ENCODE assay signal across 8 cellular contexts in the genomic region with DNA sequence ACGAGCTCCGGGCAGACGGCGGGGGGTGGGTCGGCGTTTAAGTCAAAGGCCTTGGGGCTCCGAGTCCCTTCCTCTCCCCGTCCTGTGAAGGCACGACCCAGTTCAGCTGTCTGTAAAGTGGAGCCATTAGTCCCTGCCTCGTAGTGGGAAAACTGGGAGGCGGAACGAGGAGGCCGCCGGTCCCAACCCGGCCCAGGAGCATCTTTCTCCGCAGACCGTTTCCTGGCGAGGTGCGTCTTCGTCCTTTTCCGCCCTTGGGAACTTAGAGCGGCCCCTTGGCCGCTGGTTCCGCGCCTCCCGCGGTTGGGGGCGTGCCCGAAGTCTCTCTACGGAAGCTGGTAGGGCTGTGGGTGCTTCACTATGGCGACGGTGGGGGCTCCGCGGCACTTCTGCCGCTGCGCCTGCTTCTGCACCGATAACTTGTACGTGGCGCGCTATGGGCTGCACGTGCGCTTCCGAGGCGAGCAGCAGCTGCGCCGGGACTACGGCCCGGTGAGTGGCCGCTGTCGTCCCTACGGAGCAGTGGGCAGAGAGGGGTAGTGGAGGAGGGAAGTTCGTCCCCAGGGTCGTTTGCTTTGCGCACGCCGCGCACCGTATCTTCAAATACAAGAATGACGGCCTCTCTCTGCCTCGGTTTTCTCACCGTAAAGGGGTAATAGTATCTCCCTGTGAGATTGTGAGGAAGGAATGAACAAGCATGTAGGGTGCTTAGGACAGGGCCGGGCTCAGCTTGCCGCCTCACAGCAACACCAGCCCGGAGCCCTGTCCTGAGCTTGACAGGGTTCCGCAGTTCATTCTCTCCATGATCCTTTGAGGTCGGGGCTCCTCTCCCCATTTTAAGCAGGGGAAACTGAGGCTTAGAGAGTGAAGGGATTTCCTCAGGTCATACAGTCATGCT. TPM values are rescaled to one million over a fixed set of nuclear protein-coding genes. Genes with fewer than 3 reads are reported as not detected.
A peak's percentile ranks its signal among the peaks of the same experiment; 100 is the strongest.
DNase-seq lines count a peak whose midpoint lies in the region; ATAC-seq and TF ChIP-seq lines count a peak whose summit lies in the region.

A gene (plus strand): TSS at position 353 of the 898 bp plus-strand sequence. CDS start 8 bp downstream, at position 361.

- TF ChIP-seq CTCF in vagina (IDR thresholded peaks at IDR 0.05) = no peak

- peak; percentile 74 for ATAC-seq in GM18502 (IDR thresholded peaks at IDR 0.05; ENCODE audit: poor library complexity, unreplicated experiment)
- ATAC-seq in HG02943 (IDR thresholded peaks at IDR 0.05; ENCODE audit: low read depth, unreplicated experiment) = peak; percentile 60
- ATAC-seq in right cardiac atrium = peak; percentile 93 to 94

- H3K4me3 ChIP-seq in right cardiac atrium (ENCODE audit: low read length) = peak within 1 kb of the TSS; percentile 87
- peak within 1 kb of the TSS; percentile 93 to 94 for H3K4me3 ChIP-seq in vagina

- H3K36me3 ChIP-seq in vagina = no peaks in the 10 kb centered on the region

- H3K4me1 ChIP-seq in right cardiac atrium (ENCODE audit: control insufficient read depth, insufficient read depth, low read length) = no peaks in the 10 kb centered on the region
- H3K4me1 ChIP-seq in vagina = peaks cover 54% of the 10 kb centered on the region

- peak; percentile 83 to 93 for DNase-seq in NCI-H187 (lab: John Stamatoyannopoulos, UW)
- DNase-seq in T-helper 2 cell = peak; percentile 88 to 97 (median 89)
- DNase-seq in right cardiac atrium = peak; percentile 93 to 97 (median 97)
- DNase-seq in putamen (ENCODE audit: low spot score) = peak; percentile 89
- DNase-seq in vagina (ENCODE audit: extremely low spot score in 2 of 2) = no peak

- H3K27me3 ChIP-seq in right cardiac atrium (ENCODE audit: control insufficient read depth, insufficient read depth) (no peaks in the 10 kb centered on the region), vagina (no peaks in the 10 kb centered on the region)

- WGBS in right cardiac atrium = under 1% methylated on average over 66 of the region's 66 CpGs

- H3K9me3 ChIP-seq in right cardiac atrium (ENCODE audit: control insufficient read depth, low read length) (no peaks in the 10 kb centered on the region), vagina (no peaks in the 10 kb centered on the region)

- H3K27ac ChIP-seq in angular gyrus (ENCODE audit: low read depth, low read length) (peak within 1 kb of the TSS; percentile 99), right cardiac atrium (ENCODE audit: low read length) (peak within 1 kb of the TSS; percentile 91), vagina (peak within 1 kb of the TSS; percentile 99)

- intact Hi-C loops in right cardiac atrium (cut with DNase I) = loop anchor here in 1 of 4 donors (5.0 kb wide), 1 partner anchor 257 kb away; a partner anchor contains a TSS
- intact Hi-C loops in vagina (cut with DNase I) = loop anchor here (5.0 kb wide), 1 partner anchor 1088 kb away; a partner anchor contains a TSS

- TF ChIP-seq POLR2A in vagina (IDR thresholded peaks at IDR 0.05) = no peak

RNA-seq across cellular contexts. Expression of the gene that starts here (rescaled TPM):
- total RNA-seq in right cardiac atrium (10 to 100 TPM in 3 of 4 donors, 1 to 10 TPM in 1; 9.6 to 17.8 (median 14.7) TPM), vagina (26.0 TPM)
- 14.6 TPM for polyA plus RNA-seq in right cardiac atrium

Comparison
In these comparisons a context has a peak if more than half of its experiments do, and no peak if none do; other contexts are left out.
1. DNase-seq: peak in NCI-H187 (2 of 2), T-helper 2 cell (5 of 5), right cardiac atrium (3 of 3) and putamen (single experiment); none in vagina (0 of 2).
2. Peak in every context shown above with its lines, with median percentiles within 50 percentile points of each other: ATAC-seq and H3K27ac ChIP-seq.